ENCODE assay signal across 18 cellular contexts in genomic region chr7:51592822-51593221, GRCh38.
DNase-seq lines count a peak whose midpoint lies in the region; ATAC-seq and TF ChIP-seq lines count a peak whose summit lies in the region.
"Had no signal": no experiment of that assay in that cellular context is flagged by ENCODE, and none has a peak within 500 bp of the region (broad histone marks: within the 10 kb centered on the region; RNA-seq: fewer than 3 reads in every experiment).

No MANE protein-coding gene starts in this region.

- H4K8ac ChIP-seq in neuronal stem cell (ENCODE audit: low read depth, low read length): no peak overlapping the region

- ATAC-seq in SK-N-SH treated with all-trans-retinoic acid at 6 μM for 48 hours: no peak
- ATAC-seq: PC-3 had no signal

- no peak overlapping the region for H2AK5ac ChIP-seq in neuronal stem cell (ENCODE audit: low read depth, low read length)

- peaks cover 0 to 6% of the 10 kb centered on the region in 2 experiments; a peak in 2 of 4 replicates for H3K4me1 ChIP-seq in SK-N-SH (ENCODE audit: control insufficient read depth in 1 of 2, insufficient read depth in 2 of 2, low read depth in 1 of 2, low read length in 1 of 2)
- H3K4me1 ChIP-seq in neuronal stem cell (ENCODE audit: control insufficient read depth in 2 of 2, insufficient read depth in 1 of 2, low read depth in 1 of 2, low read length in 2 of 2): peaks cover 5 to 7% of the 10 kb centered on the region in 2 donors

- H3K23ac ChIP-seq in neuronal stem cell (ENCODE audit: low read depth, low read length, poor library complexity): no peak overlapping the region

- H3K36me3 ChIP-seq in SK-N-SH (replicated peaks in 1 of 2; ENCODE audit: control insufficient read depth in 1 of 2, insufficient read depth in 2 of 2, low read length in 1 of 2) (no peaks in the 10 kb centered on the region), WERI-Rb-1 (no peaks in the 10 kb centered on the region), neuronal stem cell (replicated peaks in 1 of 2; ENCODE audit: control insufficient read depth in 2 of 2, insufficient read depth in 2 of 2, low read length in 2 of 2) (no peaks in the 10 kb centered on the region)

- H3K9ac ChIP-seq in SK-N-SH (no peak overlapping the region), neuronal stem cell (ENCODE audit: low read depth, low read length, poor library complexity) (no peak overlapping the region)

- H3K18ac ChIP-seq in neuronal stem cell (ENCODE audit: low read length): peak overlapping the region; percentile 52

- H2AFZ ChIP-seq in SK-N-SH (ENCODE audit: low read depth): no peak overlapping the region
- H2AFZ ChIP-seq in neuronal stem cell (ENCODE audit: low read length): no peak overlapping the region

- H3K4me3 ChIP-seq in SK-N-SH (ENCODE audit: low read depth in 2 of 2, low read length in 1 of 2) (no peak overlapping the region), WERI-Rb-1 (ENCODE audit: low read depth, low read length) (peak overlapping the region; percentile 46), neuronal stem cell (ENCODE audit: low read length in 2 of 2) (no peak overlapping the region)

- H3K4ac ChIP-seq in neuronal stem cell (ENCODE audit: low read length): no peak overlapping the region

- 14% methylated on average over 7 of the region's 7 CpGs for WGBS in SK-N-SH (ENCODE audit: low lambda C conversion rate)
- no CpG with 5 or more reads among the region's 7 CpGs for WGBS in neuronal stem cell (ENCODE audit: extremely low coverage in 2 of 2, insufficient read length in 2 of 2, insufficient replicate concordance in 1 of 2), 2 donors

- no peak overlapping the region for H2BK120ac ChIP-seq in neuronal stem cell (ENCODE audit: low read depth, low read length)

- H3K4me2 ChIP-seq in SK-N-SH: no peak overlapping the region
- no peak overlapping the region for H3K4me2 ChIP-seq in neuronal stem cell (ENCODE audit: insufficient read depth, low read length, poor library complexity, severe bottlenecking)

- TF ChIP-seq EP300 in SK-N-SH (IDR thresholded peaks at IDR 0.05; ENCODE audit: borderline replicate concordance in 1 of 2, low read depth in 1 of 2, low read length in 1 of 2): no peak

- no peak overlapping the region for H2BK12ac ChIP-seq in neuronal stem cell (ENCODE audit: low read length)

- TF ChIP-seq CTCF in SK-N-SH (IDR thresholded peaks at IDR 0.05) (no peak), WERI-Rb-1 (IDR thresholded peaks at IDR 0.05; ENCODE audit: low read depth, low read length) (no peak)

- H3K79me2 ChIP-seq in SK-N-SH (ENCODE audit: insufficient read depth): no peaks in the 10 kb centered on the region

- H3K27me3 ChIP-seq in SK-N-SH (ENCODE audit: insufficient read depth) (no peaks in the 10 kb centered on the region), WERI-Rb-1 (ENCODE audit: insufficient read depth, low read depth, severe bottlenecking) (no peaks in the 10 kb centered on the region), neuronal stem cell (ENCODE audit: control insufficient read depth in 3 of 3, insufficient read depth in 3 of 3, low read depth in 1 of 3, low read length in 3 of 3) (no peaks in the 10 kb centered on the region)

- CTCF ChIA-PET in SK-N-SH (lab: Yijun Ruan, JAX): interaction anchor here (0.9 to 1.2 kb wide), 2 partner anchors 9 to 93 kb away, joined by 3 read pairs; no protein-coding TSS in a partner anchor

- H2BK15ac ChIP-seq in neuronal stem cell (ENCODE audit: low read length): no peak overlapping the region

- H3K9me3 ChIP-seq in SK-N-SH (no peaks in the 10 kb centered on the region), WERI-Rb-1 (ENCODE audit: severe bottlenecking) (peaks cover 6% of the 10 kb centered on the region), neuronal stem cell (replicated peaks in 1 of 2; ENCODE audit: control insufficient read depth in 2 of 2, insufficient read depth in 1 of 2, low read depth in 1 of 2, low read length in 2 of 2) (no peaks in the 10 kb centered on the region)

- H3K14ac ChIP-seq in neuronal stem cell (ENCODE audit: low read length): no peak overlapping the region

- no peak for TF ChIP-seq RAD21 in SK-N-SH (IDR thresholded peaks at IDR 0.05; ENCODE audit: low read length)

- H3K79me1 ChIP-seq in neuronal stem cell (ENCODE audit: low read depth, low read length): no peaks in the 10 kb centered on the region

- POLR2A ChIA-PET in SK-N-SH (lab: Yijun Ruan, JAX): interaction anchor here (0.7 kb wide), 1 partner anchor 1854 kb away, joined by 3 read pairs; no protein-coding TSS in a partner anchor

- H4K20me1 ChIP-seq in SK-N-SH (ENCODE audit: insufficient read depth): no peaks in the 10 kb centered on the region

- H3K9me2 ChIP-seq in SK-N-SH: no peaks in the 10 kb centered on the region

- peak overlapping the region; percentile 14 for H2BK5ac ChIP-seq in neuronal stem cell (ENCODE audit: low read length)

- H4K91ac ChIP-seq in neuronal stem cell (ENCODE audit: low read depth, low read length, poor library complexity): no peak overlapping the region

- H3F3A ChIP-seq in SK-N-SH (replicated peaks; ENCODE audit: insufficient read depth): no peaks in the 10 kb centered on the region

- DNase-seq in SK-N-SH (peak; percentile 22), NCI-H524 treated with DMSO at 0.1 percent for 48 hours (lab: John Stamatoyannopoulos, UW) (peak; percentile 57), WERI-Rb-1 (peak; percentile 87), neuronal stem cell (ENCODE audit: low spot score) (no peak), H4 (ENCODE audit: low spot score) (no peak), COLO668 (lab: John Stamatoyannopoulos, UW; ENCODE audit: unreplicated experiment) (no peak)
- DNase-seq in activated CD4-positive, alpha-beta T cell treated with anti-CD3 and anti-CD28 coated beads for 4 hours: no peak
- DNase-seq: Calu3; CD4-positive, alpha-beta T cell; DMS79 treated with DMSO at 0.1 percent for 48 hours; KG1; MV-4-11; NCI-H1694 treated with DMSO at 0.1 percent for 48 hours; NCI-H2107; PC-3; RPMI8226; SHP77 treated with DMSO at 0.1 percent for 48 hours had no signal

- H3K27ac ChIP-seq in SK-N-SH (ENCODE audit: low read depth in 2 of 2, low read length in 1 of 2) (no peak overlapping the region), WERI-Rb-1 (peak overlapping the region; percentile 91), neuronal stem cell (replicated peaks; ENCODE audit: low read length) (no peak overlapping the region)

TF ChIP-seq in SK-N-SH, 30 proteins besides CTCF, POLR2A, EP300 and RAD21 (continues in another document):
- TF ChIP-seq TAF1 (IDR thresholded peaks at IDR 0.05; ENCODE audit: borderline replicate concordance, low read depth, low read length) (no peak), IRF3 (IDR thresholded peaks at IDR 0.05; ENCODE audit: low read depth, low read length) (no peak), RXRA (IDR thresholded peaks at IDR 0.05; ENCODE audit: borderline replicate concordance, low read depth) (no peak), GATA2 (CRISPR knock-in tag; IDR thresholded peaks at IDR 0.05) (no peak), NFIC (IDR thresholded peaks at IDR 0.05; ENCODE audit: borderline replicate concordance) (no peak), USF2 (IDR thresholded peaks at IDR 0.05; ENCODE audit: borderline replicate concordance, low read depth, low read length) (no peak), YY1 (IDR thresholded peaks at IDR 0.05; ENCODE audit: low read depth) (no peak), NRF1 (IDR thresholded peaks at IDR 0.05; ENCODE audit: low read depth, low read length) (no peak)

TF ChIP-seq in SK-N-SH treated with all-trans-retinoic acid at 6 μM for 48 hours, 23 proteins besides CTCF, POLR2A, EP300 and RAD21:
- TF ChIP-seq POU6F1 (CRISPR knock-in tag; IDR thresholded peaks at IDR 0.05; ENCODE audit: borderline replicate concordance, low read depth) (no peak), ZFP3 (CRISPR knock-in tag; IDR thresholded peaks at IDR 0.05) (no peak), ESRRG (CRISPR knock-in tag; IDR thresholded peaks at IDR 0.05) (no peak), ZNF70 (CRISPR knock-in tag; IDR thresholded peaks at IDR 0.05) (no peak), CSRNP3 (CRISPR knock-in tag; IDR thresholded peaks at IDR 0.05) (no peak), OSR1 (CRISPR knock-in tag; IDR thresholded peaks at IDR 0.05) (no peak), ZC3H10 (CRISPR knock-in tag; IDR thresholded peaks at IDR 0.05) (no peak)

Comparison
In these comparisons a context has a peak if more than half of its experiments do, and no peak if none do; other contexts are left out.
1. DNase-seq: peak in SK-N-SH (single experiment), NCI-H524 treated with DMSO at 0.1 percent for 48 hours (single experiment) and WERI-Rb-1 (single experiment); none in neuronal stem cell (single experiment), H4 (single experiment), activated CD4-positive, alpha-beta T cell treated with anti-CD3 and anti-CD28 coated beads for 4 hours (0 of 2) and COLO668 (single experiment).